In genomic region chr20:53032021-53033001, GRCh38 we compare ENCODE assay signal across 14 cellular contexts.
DNase-seq lines count a peak whose midpoint lies in the region; ATAC-seq lines count a peak whose summit lies in the region.
"Had no signal": no experiment of that assay in that cellular context is flagged by ENCODE, and none has a peak within 500 bp of the region (broad histone marks: within the 10 kb centered on the region; RNA-seq: fewer than 3 reads in every experiment).

No MANE protein-coding gene starts in this region.

- H3K4me1 Mint-ChIP-seq in stimulated activated naive CD8-positive, alpha-beta T cell treated with anti-CD3 and anti-CD28 coated beads, Interleukin-15, amount 100 ng/mL, for 72 hours, result peaks cover 18% of the 10 kb centered on the region

- ATAC-seq in left ventricle myocardium superior, result peak; percentile 94
- ATAC-seq in sciatic nerve, result peak; percentile 97
- ATAC-seq in stimulated activated naive CD8-positive, alpha-beta T cell treated with anti-CD3 and anti-CD28 coated beads, Interleukin-15, amount 100 ng/mL, for 72 hours, result no peak

- H3K4me3 Mint-ChIP-seq in stimulated activated naive CD8-positive, alpha-beta T cell treated with anti-CD3 and anti-CD28 coated beads, Interleukin-15, amount 100 ng/mL, for 72 hours, result no peak overlapping the region
- H3K4me3 Mint-ChIP-seq: activated naive CD8-positive, alpha-beta T cell treated with anti-CD3 and anti-CD28 coated beads for 36 hours had no signal

- intact Hi-C loops in left ventricle myocardium superior (cut with micrococcal nuclease), result no loop called here
- intact Hi-C loops in sciatic nerve (cut with DNase I), result no loop called here

- no peaks in the 10 kb centered on the region for H3K27me3 Mint-ChIP-seq in stimulated activated naive CD8-positive, alpha-beta T cell treated with anti-CD3 and anti-CD28 coated beads, Interleukin-15, amount 100 ng/mL, for 72 hours

- H3K9me3 Mint-ChIP-seq in stimulated activated naive CD8-positive, alpha-beta T cell treated with anti-CD3 and anti-CD28 coated beads, Interleukin-15, amount 100 ng/mL, for 72 hours, result no peaks in the 10 kb centered on the region
- H3K9me3 Mint-ChIP-seq: activated naive CD8-positive, alpha-beta T cell treated with anti-CD3 and anti-CD28 coated beads for 36 hours had no signal

- H3K27ac Mint-ChIP-seq in stimulated activated naive CD8-positive, alpha-beta T cell treated with anti-CD3 and anti-CD28 coated beads, Interleukin-15, amount 100 ng/mL, for 72 hours, result no peak overlapping the region
- H3K27ac Mint-ChIP-seq: activated naive CD8-positive, alpha-beta T cell treated with anti-CD3 and anti-CD28 coated beads for 36 hours had no signal

- DNase-seq in H4 (ENCODE audit: low spot score), result peak; percentile 68
- DNase-seq in astrocyte of the hippocampus (ENCODE audit: low read depth, low spot score), result peak; percentile 49
- no peak for DNase-seq in left ventricle myocardium superior
- DNase-seq in sciatic nerve (ENCODE audit: low spot score), result no peak
- no peak for DNase-seq in stimulated activated naive CD8-positive, alpha-beta T cell treated with anti-CD3 and anti-CD28 coated beads, Interleukin-15, amount 100 ng/mL, for 72 hours
- no peak for DNase-seq in putamen (ENCODE audit: low spot score)
- DNase-seq in occipital lobe (lab: John Stamatoyannopoulos, UW), result no peak
- DNase-seq in globus pallidus (ENCODE audit: low spot score), result no peak
- DNase-seq: activated CD4-positive, alpha-beta T cell treated with anti-CD3 and anti-CD28 coated beads for 4 hours; activated naive CD8-positive, alpha-beta T cell treated with anti-CD3 and anti-CD28 coated beads for 36 hours; effector CD4-positive, alpha-beta T cell; NCI-H1092 treated with DMSO at 0.1 percent for 48 hours; NCI-H69; nucleus accumbens had no signal

Comparison
In these comparisons a context has a peak if more than half of its experiments do, and no peak if none do; other contexts are left out.
1. DNase-seq: peak in H4 (single experiment) and astrocyte of the hippocampus (single experiment); none in left ventricle myocardium superior (single experiment), sciatic nerve (single experiment), stimulated activated naive CD8-positive, alpha-beta T cell treated with anti-CD3 and anti-CD28 coated beads, Interleukin-15, amount 100 ng/mL, for 72 hours (0 of 2), putamen (single experiment), occipital lobe (single experiment) and globus pallidus (single experiment).